Comparison of ENCODE assay signal across 14 cellular contexts in the genomic region with DNA sequence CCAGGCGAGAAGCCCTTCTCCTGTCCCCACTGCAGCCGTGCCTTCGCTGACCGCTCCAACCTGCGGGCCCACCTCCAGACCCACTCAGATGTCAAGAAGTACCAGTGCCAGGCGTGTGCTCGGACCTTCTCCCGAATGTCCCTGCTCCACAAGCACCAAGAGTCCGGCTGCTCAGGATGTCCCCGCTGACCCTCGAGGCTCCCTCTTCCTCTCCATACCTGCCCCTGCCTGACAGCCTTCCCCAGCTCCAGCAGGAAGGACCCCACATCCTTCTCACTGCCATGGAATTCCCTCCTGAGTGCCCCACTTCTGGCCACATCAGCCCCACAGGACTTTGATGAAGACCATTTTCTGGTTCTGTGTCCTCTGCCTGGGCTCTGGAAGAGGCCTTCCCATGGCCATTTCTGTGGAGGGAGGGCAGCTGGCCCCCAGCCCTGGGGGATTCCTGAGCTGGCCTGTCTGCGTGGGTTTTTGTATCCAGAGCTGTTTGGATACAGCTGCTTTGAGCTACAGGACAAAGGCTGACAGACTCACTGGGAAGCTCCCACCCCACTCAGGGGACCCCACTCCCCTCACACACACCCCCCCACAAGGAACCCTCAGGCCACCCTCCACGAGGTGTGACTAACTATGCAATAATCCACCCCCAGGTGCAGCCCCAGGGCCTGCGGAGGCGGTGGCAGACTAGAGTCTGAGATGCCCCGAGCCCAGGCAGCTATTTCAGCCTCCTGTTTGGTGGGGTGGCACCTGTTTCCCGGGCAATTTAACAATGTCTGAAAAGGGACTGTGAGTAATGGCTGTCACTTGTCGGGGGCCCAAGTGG. TPM values are rescaled to one million over a fixed set of nuclear protein-coding genes. Genes with fewer than 3 reads are reported as not detected.
DNase-seq lines count a peak whose midpoint lies in the region; ATAC-seq and TF ChIP-seq lines count a peak whose summit lies in the region.
"Had no signal": no experiment of that assay in that cellular context is flagged by ENCODE, and none has a peak within 500 bp of the region (broad histone marks: within the 10 kb centered on the region; RNA-seq: fewer than 3 reads in every experiment).

No MANE protein-coding gene starts in this region.

- no peaks in the 10 kb centered on the region for H3K9me2 ChIP-seq in Karpas-422 (replicated peaks; ENCODE audit: insufficient read depth, low read length)

- no peak overlapping the region for H3K9ac ChIP-seq in Karpas-422 (ENCODE audit: low read length)

- H3K27ac Mint-ChIP-seq in endothelial cell (ENCODE audit: unreplicated experiment) (peak overlapping the region; percentile 81), Caco-2 (ENCODE audit: unreplicated experiment) (no peak overlapping the region)
- H3K27ac Mint-ChIP-seq: activated B cell treated with CpG ODN at 0.5 μM for 24 hours; activated naive CD4-positive, alpha-beta T cell treated with anti-CD3 and anti-CD28 coated beads, Interleukin-2, amount 10 ng/mL, durations not matched to agents 7 days and 5 days; B cell had no signal

- BruUV-seq in Caco-2 (replicated peaks; lab: Mats Ljungman, UMichigan), result no TSS peak

- H3K27me3 Mint-ChIP-seq in endothelial cell (ENCODE audit: unreplicated experiment) (peaks cover 7% of the 10 kb centered on the region), Caco-2 (ENCODE audit: insufficient read depth, unreplicated experiment) (no peaks in the 10 kb centered on the region)
- H3K27me3 Mint-ChIP-seq: activated B cell treated with CpG ODN at 0.5 μM for 24 hours, B cell had no signal

- H3K4me1 ChIP-seq in Karpas-422 (ENCODE audit: low read length), result peaks cover 1% of the 10 kb centered on the region
- H3K4me1 ChIP-seq in osteoblast (ENCODE audit: insufficient read depth, low read length), result peaks cover 69% of the 10 kb centered on the region
- peaks cover 13% of the 10 kb centered on the region for H3K4me1 ChIP-seq in Caco-2

- H3K36me3 ChIP-seq in Karpas-422 (ENCODE audit: insufficient read depth, low read length), result no peaks in the 10 kb centered on the region
- H3K36me3 ChIP-seq in osteoblast (ENCODE audit: insufficient read depth, low read length), result peaks cover 22% of the 10 kb centered on the region
- peaks cover 1% of the 10 kb centered on the region; the same call in 1 of the 2 replicates for H3K36me3 ChIP-seq in Caco-2 (ENCODE audit: control insufficient read depth, insufficient read depth, low read length)
- H3K36me3 ChIP-seq: pancreas had no signal

- DNase-seq in AG04450 (ENCODE audit: low read depth, low spot score) (no peak), Karpas-422 (peak; percentile 9), endothelial cell (ENCODE audit: low spot score) (no peak), osteoblast (ENCODE audit: insufficient read length, low spot score, missing footprints) (no peak), Caco-2 (no peak), GM19240 (ENCODE audit: insufficient read length, low spot score) (no peak)
- DNase-seq: activated B cell treated with CpG ODN at 0.5 μM for 24 hours; activated naive CD4-positive, alpha-beta T cell treated with anti-CD3 and anti-CD28 coated beads, Interleukin-2, amount 10 ng/mL, durations not matched to agents 7 days and 5 days; pancreas; testis had no signal

- H3K4me3 Mint-ChIP-seq in endothelial cell (ENCODE audit: unreplicated experiment) (peak overlapping the region; percentile 71), Caco-2 (ENCODE audit: unreplicated experiment) (no peak overlapping the region)
- H3K4me3 Mint-ChIP-seq: activated B cell treated with CpG ODN at 0.5 μM for 24 hours; activated naive CD4-positive, alpha-beta T cell treated with anti-CD3 and anti-CD28 coated beads, Interleukin-2, amount 10 ng/mL, durations not matched to agents 7 days and 5 days; B cell; central memory CD8-positive, alpha-beta T cell had no signal

- TF ChIP-seq CTCF in AG04450 (IDR thresholded peaks at IDR 0.05; ENCODE audit: low read depth, low read length) (no peak), endothelial cell (IDR thresholded peaks at IDR 0.05; ENCODE audit: unreplicated experiment) (no peak), osteoblast (IDR thresholded peaks at IDR 0.05; ENCODE audit: extremely low read depth, low read depth, low read length) (no peak), Caco-2 (IDR thresholded peaks at IDR 0.05; ENCODE audit: insufficient read depth in 1 of 2, low read depth in 1 of 2, low read length in 1 of 2, severe bottlenecking in 1 of 2, unreplicated experiment in 1 of 2) (no peak)

- no peaks in the 10 kb centered on the region for H3K27me3 ChIP-seq in AG04450 (ENCODE audit: control insufficient read depth, insufficient read depth, low read length)
- no peaks in the 10 kb centered on the region for H3K27me3 ChIP-seq in Karpas-422 (ENCODE audit: low read length)
- no peaks in the 10 kb centered on the region for H3K27me3 ChIP-seq in osteoblast (ENCODE audit: insufficient read depth, low read length)
- no peaks in the 10 kb centered on the region for H3K27me3 ChIP-seq in Caco-2 (replicated peaks; ENCODE audit: control insufficient read depth, insufficient read depth, low read length)
- H3K27me3 ChIP-seq: pancreas, testis had no signal

- H3K4me1 Mint-ChIP-seq in endothelial cell (ENCODE audit: unreplicated experiment), result peaks cover 77% of the 10 kb centered on the region
- H3K4me1 Mint-ChIP-seq in Caco-2 (ENCODE audit: low read depth, unreplicated experiment), result peaks cover 17% of the 10 kb centered on the region
- H3K4me1 Mint-ChIP-seq: central memory CD8-positive, alpha-beta T cell had no signal

- H3K79me2 ChIP-seq in Karpas-422 (ENCODE audit: low read length) (no peaks in the 10 kb centered on the region), osteoblast (ENCODE audit: insufficient read depth, low read length) (peaks cover 45% of the 10 kb centered on the region)

- CTCF ChIA-PET in AG04450 (lab: Charles Lee), result interaction anchor here (3.1 to 4.0 kb wide), 2 partner anchors 9 to 83 kb away, joined by 29 to 33 read pairs; no protein-coding TSS in a partner anchor
- CTCF ChIA-PET in Caco-2 (lab: Charles Lee), result interaction anchor here (1.4 to 2.6 kb wide), 4 partner anchors 9 to 133 kb away, joined by 3 to 23 read pairs (median 8); no protein-coding TSS in a partner anchor

- peaks cover 7% of the 10 kb centered on the region; the same call in 1 of the 2 replicates for H4K20me1 ChIP-seq in Karpas-422 (ENCODE audit: insufficient read depth, low read depth, low read length)
- peaks cover 40% of the 10 kb centered on the region for H4K20me1 ChIP-seq in osteoblast (ENCODE audit: insufficient read depth, low read length)

- H3K4me2 ChIP-seq in Karpas-422 (ENCODE audit: low read depth, low read length, poor library complexity, severe bottlenecking) (no peak overlapping the region), osteoblast (ENCODE audit: insufficient read depth, low read length) (no peak overlapping the region)

- ATAC-seq in GM21786 (IDR thresholded peaks at IDR 0.05; ENCODE audit: unreplicated experiment) (no peak), GM18520 (IDR thresholded peaks at IDR 0.05; ENCODE audit: unreplicated experiment) (no peak)

- POLR2A ChIA-PET in AG04450 (lab: Yijun Ruan, JAX), result interaction anchor here (1.2 kb wide), 1 partner anchor 67 kb away, joined by 4 read pairs; no protein-coding TSS in a partner anchor
- POLR2A ChIA-PET in Caco-2 (lab: Charles Lee), result no interaction called here

- peak overlapping the region; percentile 73 for H3K27ac ChIP-seq in AG04450 (ENCODE audit: low read depth, low read length)
- no peak overlapping the region for H3K27ac ChIP-seq in Karpas-422 (ENCODE audit: low read length)
- peak overlapping the region; percentile 76 for H3K27ac ChIP-seq in osteoblast (ENCODE audit: low read depth, low read length)
- H3K27ac ChIP-seq: pancreas had no signal

- no peak overlapping the region for H2AFZ ChIP-seq in Karpas-422 (ENCODE audit: low read length)
- H2AFZ ChIP-seq in osteoblast (ENCODE audit: low read length), result no peak overlapping the region

- intact Hi-C loops in Caco-2 (cut with micrococcal nuclease; ENCODE audit: unreplicated experiment), result no loop called here

- H3K9me3 ChIP-seq in AG04450 (ENCODE audit: control insufficient read depth, insufficient read depth, low read length), result no peaks in the 10 kb centered on the region; the same call in 1 of the 2 replicates
- no peaks in the 10 kb centered on the region for H3K9me3 ChIP-seq in Karpas-422 (ENCODE audit: low read length)
- H3K9me3 ChIP-seq in osteoblast (ENCODE audit: low read depth, low read length), result no peaks in the 10 kb centered on the region
- H3K9me3 ChIP-seq in Caco-2, result no peaks in the 10 kb centered on the region
- H3K9me3 ChIP-seq: pancreas, testis had no signal

- H3K9me3 Mint-ChIP-seq in endothelial cell (ENCODE audit: unreplicated experiment), result no peaks in the 10 kb centered on the region
- H3K9me3 Mint-ChIP-seq in Caco-2 (ENCODE audit: unreplicated experiment), result no peaks in the 10 kb centered on the region
- H3K9me3 Mint-ChIP-seq: activated B cell treated with CpG ODN at 0.5 μM for 24 hours; activated naive CD4-positive, alpha-beta T cell treated with anti-CD3 and anti-CD28 coated beads, Interleukin-2, amount 10 ng/mL, durations not matched to agents 7 days and 5 days; central memory CD8-positive, alpha-beta T cell had no signal

- H3K4me3 ChIP-seq in AG04450 (ENCODE audit: low read depth, low read length) (no peak overlapping the region), Karpas-422 (ENCODE audit: low read length) (no peak overlapping the region), osteoblast (ENCODE audit: insufficient read depth, low read length) (no peak overlapping the region), Caco-2 (ENCODE audit: low read depth, low read length) (no peak overlapping the region)
- H3K4me3 ChIP-seq: pancreas, testis had no signal

- H3K36me3 Mint-ChIP-seq in endothelial cell (ENCODE audit: low read depth, unreplicated experiment), result peaks cover 27% of the 10 kb centered on the region
- H3K36me3 Mint-ChIP-seq in Caco-2 (ENCODE audit: insufficient read depth, unreplicated experiment), result peaks cover 17% of the 10 kb centered on the region
- H3K36me3 Mint-ChIP-seq: activated naive CD4-positive, alpha-beta T cell treated with anti-CD3 and anti-CD28 coated beads, Interleukin-2, amount 10 ng/mL, durations not matched to agents 7 days and 5 days had no signal

RNA-seq across cellular contexts. Expression of a gene that starts 5.3 kb away (rescaled TPM):
- 2.3 and 3.5 TPM in 2 replicates for polyA plus RNA-seq in AG04450 (2011; rRNA removed)
- polyA minus RNA-seq in AG04450 (2011; rRNA and poly(A)+ RNA removed), result 1.7 and 3.2 TPM in 2 replicates
- 0.22 TPM in 1 of 2 replicates, not detected in the other for total RNA-seq in Karpas-422 (2014; rRNA removed; shearing (Covaris generic); ENCODE audit: low replicate concordance)
- total RNA-seq in endothelial cell (ENCODE audit: unreplicated experiment) (26.4 TPM), osteoblast (1.8 and 2.1 TPM in 2 replicates), Caco-2 (2022) (8.9 and 10.9 TPM in 2 replicates)

RNA-seq across cellular contexts. Expression of a gene that starts 51.9 kb away (rescaled TPM):
- 69.6 and 87.4 TPM in 2 replicates for polyA plus RNA-seq in AG04450 (2011; rRNA removed)
- 61.3 and 72.9 TPM in 2 replicates for polyA minus RNA-seq in AG04450 (2011; rRNA and poly(A)+ RNA removed)
- 34.2 and 38.1 TPM in 2 replicates for total RNA-seq in Karpas-422 (2014; rRNA removed; shearing (Covaris generic); ENCODE audit: low replicate concordance)
- total RNA-seq in endothelial cell (ENCODE audit: unreplicated experiment) (46.8 TPM), osteoblast (46.9 and 78.5 TPM in 2 replicates), Caco-2 (2022) (146 and 154 TPM in 2 replicates)
